In genomic region chr7:94064541-94065191, GRCh38 we compare ENCODE assay signal across 15 cellular contexts.
DNase-seq lines count a peak whose midpoint lies in the region; ATAC-seq and TF ChIP-seq lines count a peak whose summit lies in the region.
"Had no signal": no experiment of that assay in that cellular context is flagged by ENCODE, and none has a peak within 500 bp of the region (broad histone marks: within the 10 kb centered on the region; RNA-seq: fewer than 3 reads in every experiment).

No MANE protein-coding gene starts in this region.

- 40% methylated on average over 4 of the region's 4 CpGs for WGBS in SK-N-SH (ENCODE audit: low lambda C conversion rate)
- 79 to 82% methylated on average over 4 of the region's 4 CpGs for WGBS in endodermal cell (ENCODE audit: insufficient coverage in 1 of 2, insufficient read length in 1 of 2), 2 experiments

- no peaks in the 10 kb centered on the region for H3K36me3 Mint-ChIP-seq in endodermal cell (ENCODE audit: low read depth)
- H3K36me3 Mint-ChIP-seq in stimulated activated effector memory CD8-positive, alpha-beta T cell treated with anti-CD3 and anti-CD28 coated beads, Interleukin-12 subunit alpha, Interleukin-12 subunit beta, amount 100 ng/mL, for 72 hours, result no peaks in the 10 kb centered on the region

- H3K27me3 Mint-ChIP-seq in endodermal cell (ENCODE audit: insufficient read depth), result peaks cover 32% of the 10 kb centered on the region

- H3K9me3 Mint-ChIP-seq in endodermal cell, result no peaks in the 10 kb centered on the region
- no peaks in the 10 kb centered on the region for H3K9me3 Mint-ChIP-seq in stimulated activated effector memory CD8-positive, alpha-beta T cell treated with anti-CD3 and anti-CD28 coated beads, Interleukin-12 subunit alpha, Interleukin-12 subunit beta, amount 100 ng/mL, for 72 hours

- CTCF ChIA-PET in SK-N-SH (lab: Yijun Ruan, JAX), result no interaction called here

- H3K4me3 Mint-ChIP-seq in endodermal cell, result no peak overlapping the region
- H3K4me3 Mint-ChIP-seq in stimulated activated effector memory CD8-positive, alpha-beta T cell treated with anti-CD3 and anti-CD28 coated beads, Interleukin-12 subunit alpha, Interleukin-12 subunit beta, amount 100 ng/mL, for 72 hours, result no peak overlapping the region

- intact Hi-C loops in left ventricle myocardium inferior (cut with micrococcal nuclease) (no loop called here), Right ventricle myocardium superior (cut with DNase I) (no loop called here)

- H3K27me3 ChIP-seq in left ventricle myocardium inferior (ENCODE audit: low read depth), result no peaks in the 10 kb centered on the region
- no peaks in the 10 kb centered on the region for H3K27me3 ChIP-seq in SK-N-SH (ENCODE audit: insufficient read depth)
- H3K27me3 ChIP-seq in endodermal cell (ENCODE audit: control insufficient read depth, insufficient read depth, low read length, poor library complexity, severe bottlenecking), result peaks cover 7% of the 10 kb centered on the region
- no peaks in the 10 kb centered on the region for H3K27me3 ChIP-seq in WERI-Rb-1 (ENCODE audit: insufficient read depth, low read depth, severe bottlenecking)
- H3K27me3 ChIP-seq: foreskin keratinocyte had no signal

- H3F3A ChIP-seq in SK-N-SH (replicated peaks; ENCODE audit: insufficient read depth), result peaks cover 18% of the 10 kb centered on the region

- no peak overlapping the region for H3K9ac ChIP-seq in SK-N-SH
- no peak overlapping the region for H3K9ac ChIP-seq in endodermal cell (ENCODE audit: extremely low read depth, low read length, poor library complexity, severe bottlenecking)

- no peak overlapping the region for H3K27ac Mint-ChIP-seq in endodermal cell
- H3K27ac Mint-ChIP-seq in stimulated activated effector memory CD8-positive, alpha-beta T cell treated with anti-CD3 and anti-CD28 coated beads, Interleukin-12 subunit alpha, Interleukin-12 subunit beta, amount 100 ng/mL, for 72 hours, result no peak overlapping the region

- TF ChIP-seq EP300 in SK-N-SH (IDR thresholded peaks at IDR 0.05; ENCODE audit: borderline replicate concordance in 1 of 2, low read depth in 1 of 2, low read length in 1 of 2), result peak; percentile 47; a peak in 2 of 4 replicates

- no peak for ATAC-seq in Right ventricle myocardium superior (ENCODE audit: poor library complexity)
- ATAC-seq in stimulated activated effector memory CD8-positive, alpha-beta T cell treated with anti-CD3 and anti-CD28 coated beads, Interleukin-12 subunit alpha, Interleukin-12 subunit beta, amount 100 ng/mL, for 72 hours, result peak; percentile 46
- ATAC-seq: foreskin keratinocyte had no signal

- H3K4me1 Mint-ChIP-seq in endodermal cell, result peaks cover 14% of the 10 kb centered on the region
- H3K4me1 Mint-ChIP-seq in stimulated activated effector memory CD8-positive, alpha-beta T cell treated with anti-CD3 and anti-CD28 coated beads, Interleukin-12 subunit alpha, Interleukin-12 subunit beta, amount 100 ng/mL, for 72 hours, result peaks cover 16% of the 10 kb centered on the region

- H3K9me3 ChIP-seq in left ventricle myocardium inferior (replicated peaks) (no peaks in the 10 kb centered on the region), SK-N-SH (no peaks in the 10 kb centered on the region), endodermal cell (ENCODE audit: control insufficient read depth, low read length) (no peaks in the 10 kb centered on the region), WERI-Rb-1 (ENCODE audit: severe bottlenecking) (no peaks in the 10 kb centered on the region)
- H3K9me3 ChIP-seq: prostate gland had no signal

- TF ChIP-seq CTCF in left ventricle myocardium inferior (IDR thresholded peaks at IDR 0.05; ENCODE audit: borderline replicate concordance) (peak; percentile 18), SK-N-SH (IDR thresholded peaks at IDR 0.05) (peak; percentile 37), endodermal cell (conservative IDR thresholded peaks at IDR 0.05) (peak; percentile 53), WERI-Rb-1 (IDR thresholded peaks at IDR 0.05; ENCODE audit: low read depth, low read length) (no peak)

- no peaks in the 10 kb centered on the region for H3K36me3 ChIP-seq in left ventricle myocardium inferior
- no peaks in the 10 kb centered on the region for H3K36me3 ChIP-seq in SK-N-SH (replicated peaks in 1 of 2; ENCODE audit: control insufficient read depth in 1 of 2, insufficient read depth in 2 of 2, low read length in 1 of 2)
- no peaks in the 10 kb centered on the region for H3K36me3 ChIP-seq in endodermal cell (ENCODE audit: control insufficient read depth, insufficient read depth, low read length)
- no peaks in the 10 kb centered on the region for H3K36me3 ChIP-seq in WERI-Rb-1
- H3K36me3 ChIP-seq: prostate gland had no signal

- DNase-seq in left ventricle myocardium inferior, result no peak
- DNase-seq in Right ventricle myocardium superior, result no peak
- peak; percentile 22 for DNase-seq in SK-N-SH
- no peak for DNase-seq in endodermal cell
- DNase-seq in stimulated activated effector memory CD8-positive, alpha-beta T cell treated with anti-CD3 and anti-CD28 coated beads, Interleukin-12 subunit alpha, Interleukin-12 subunit beta, amount 100 ng/mL, for 72 hours (ENCODE audit: low spot score in 2 of 2), result no peak
- no peak for DNase-seq in foreskin melanocyte
- no peak for DNase-seq in WERI-Rb-1
- DNase-seq in NCI-H1048 (lab: John Stamatoyannopoulos, UW), result no peak
- DNase-seq: activated CD4-positive, alpha-beta T cell treated with anti-CD3 and anti-CD28 coated beads, Interleukin-2, amount 50 U/mL, for 48 hours; aorta; foreskin keratinocyte; NCI-H1436; NCI-H510A; T-helper 9 cell had no signal

- no peaks in the 10 kb centered on the region for H3K79me2 ChIP-seq in SK-N-SH (ENCODE audit: insufficient read depth)

- peak; percentile 40 for TF ChIP-seq RAD21 in SK-N-SH (IDR thresholded peaks at IDR 0.05; ENCODE audit: low read length)

- peak overlapping the region; percentile 21; the same call in 1 of the 2 replicates for H3K4me2 ChIP-seq in SK-N-SH

- POLR2A ChIA-PET in SK-N-SH (lab: Yijun Ruan, JAX), result no interaction called here

- H2AFZ ChIP-seq in SK-N-SH (ENCODE audit: low read depth), result no peak overlapping the region

- no peaks in the 10 kb centered on the region for H3K4me1 ChIP-seq in left ventricle myocardium inferior
- peaks cover 10 to 14% of the 10 kb centered on the region in 2 experiments for H3K4me1 ChIP-seq in SK-N-SH (ENCODE audit: control insufficient read depth in 1 of 2, insufficient read depth in 2 of 2, low read depth in 1 of 2, low read length in 1 of 2)
- H3K4me1 ChIP-seq in endodermal cell (ENCODE audit: control insufficient read depth, insufficient read depth, low read length), result peaks cover 9% of the 10 kb centered on the region
- H3K4me1 ChIP-seq: prostate gland had no signal

- H3K9me2 ChIP-seq in SK-N-SH, result no peaks in the 10 kb centered on the region

- H4K20me1 ChIP-seq in SK-N-SH (ENCODE audit: insufficient read depth), result no peaks in the 10 kb centered on the region

- no peak overlapping the region for H3K4me3 ChIP-seq in left ventricle myocardium inferior
- no peak overlapping the region for H3K4me3 ChIP-seq in SK-N-SH (ENCODE audit: low read depth in 2 of 2, low read length in 1 of 2)
- H3K4me3 ChIP-seq in endodermal cell (ENCODE audit: low read length), result no peak overlapping the region
- no peak overlapping the region for H3K4me3 ChIP-seq in WERI-Rb-1 (ENCODE audit: low read depth, low read length)
- H3K4me3 ChIP-seq: prostate gland had no signal

- no peak overlapping the region for H3K27ac ChIP-seq in left ventricle myocardium inferior (replicated peaks)
- H3K27ac ChIP-seq in SK-N-SH (ENCODE audit: low read depth in 2 of 2, low read length in 1 of 2), result peak overlapping the region in 1 of 2 experiments; percentile 39; a peak in 2 of 4 replicates
- H3K27ac ChIP-seq in endodermal cell (ENCODE audit: low read depth, low read length), result no peak overlapping the region
- no peak overlapping the region for H3K27ac ChIP-seq in WERI-Rb-1
- H3K27ac ChIP-seq: foreskin keratinocyte, prostate gland had no signal

TF ChIP-seq in SK-N-SH, 30 proteins besides CTCF, POLR2A, EP300 and RAD21 (continues in another document):
- TF ChIP-seq TAF1 (IDR thresholded peaks at IDR 0.05; ENCODE audit: borderline replicate concordance, low read depth, low read length) (no peak), GATA2 (CRISPR knock-in tag; IDR thresholded peaks at IDR 0.05) (no peak; the same call in 1 of the 2 replicates), MEF2A (IDR thresholded peaks at IDR 0.05; ENCODE audit: borderline replicate concordance, low read depth) (no peak), REST (IDR thresholded peaks at IDR 0.05; ENCODE audit: low read depth, low read length) (no peak)
- TF ChIP-seq, protein P1, sequence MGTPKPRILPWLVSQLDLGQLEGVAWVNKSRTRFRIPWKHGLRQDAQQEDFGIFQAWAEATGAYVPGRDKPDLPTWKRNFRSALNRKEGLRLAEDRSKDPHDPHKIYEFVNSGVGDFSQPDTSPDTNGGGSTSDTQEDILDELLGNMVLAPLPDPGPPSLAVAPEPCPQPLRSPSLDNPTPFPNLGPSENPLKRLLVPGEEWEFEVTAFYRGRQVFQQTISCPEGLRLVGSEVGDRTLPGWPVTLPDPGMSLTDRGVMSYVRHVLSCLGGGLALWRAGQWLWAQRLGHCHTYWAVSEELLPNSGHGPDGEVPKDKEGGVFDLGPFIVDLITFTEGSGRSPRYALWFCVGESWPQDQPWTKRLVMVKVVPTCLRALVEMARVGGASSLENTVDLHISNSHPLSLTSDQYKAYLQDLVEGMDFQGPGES (IDR thresholded peaks at IDR 0.05; ENCODE audit: low read depth, low read length), result no peak
